In the genomic region with DNA sequence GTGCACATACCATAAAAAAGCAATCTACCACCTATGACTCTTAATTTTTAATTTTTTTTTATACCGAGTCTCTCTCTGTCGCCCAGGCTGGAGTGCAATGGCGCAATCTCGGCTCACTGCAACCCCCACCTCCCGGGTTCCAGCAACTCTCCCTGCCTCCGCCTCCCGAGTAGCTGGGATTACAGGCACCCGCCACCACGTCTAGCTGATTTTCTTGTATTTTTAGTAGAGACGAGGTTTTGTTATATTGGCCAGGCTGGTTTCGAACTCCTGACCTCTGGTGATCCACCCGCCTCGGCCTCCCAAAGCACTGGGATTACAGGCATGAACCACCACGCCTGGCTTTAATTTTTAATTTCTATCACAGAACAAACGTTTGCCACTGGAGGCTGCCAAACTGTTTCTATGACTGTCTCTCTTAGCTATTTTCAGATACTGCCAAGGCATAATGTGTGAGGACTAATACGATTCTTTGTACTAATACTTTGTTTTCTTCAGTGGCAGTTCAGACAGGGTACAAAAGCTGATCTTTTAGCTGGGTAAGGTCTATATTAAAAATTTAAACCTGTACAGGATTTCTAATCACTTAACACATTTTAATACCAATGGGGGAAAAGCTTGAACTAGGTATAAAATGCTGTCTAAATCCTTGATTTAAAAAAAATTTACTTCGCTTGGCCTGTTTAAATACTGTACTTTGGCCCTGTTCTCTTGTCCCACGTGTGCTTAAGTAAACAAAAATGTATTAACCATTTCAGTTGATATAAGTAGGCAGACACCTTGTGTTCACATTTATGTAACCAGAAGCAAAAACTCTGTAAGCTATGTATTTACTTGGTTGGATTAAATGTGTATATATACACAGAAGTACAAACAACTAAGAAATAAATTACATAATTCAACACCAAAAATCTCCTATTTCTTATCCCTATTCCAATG, we compare ENCODE assay signal across 8 cellular contexts. TPM values are rescaled to one million over a fixed set of nuclear protein-coding genes. Genes with fewer than 3 reads are reported as not detected.
DNase-seq lines count a peak whose midpoint lies in the region; ATAC-seq and TF ChIP-seq lines count a peak whose summit lies in the region.

No MANE protein-coding gene starts in this region.

- peaks cover 32% of the 10 kb centered on the region for H3K4me1 ChIP-seq in endocrine pancreas (ENCODE audit: control insufficient read depth, insufficient read depth, low read length)
- peaks cover 7% of the 10 kb centered on the region for H3K4me1 ChIP-seq in osteoblast (ENCODE audit: insufficient read depth, low read length)

- ATAC-seq in GM18861 (IDR thresholded peaks at IDR 0.05; ENCODE audit: unreplicated experiment) (no peak), HG03460 (IDR thresholded peaks at IDR 0.05; ENCODE audit: unreplicated experiment) (no peak), GM19467 (IDR thresholded peaks at IDR 0.05; ENCODE audit: unreplicated experiment) (no peak)

- peak; percentile 63 for DNase-seq in EH (ENCODE audit: low read depth)
- DNase-seq in NCI-H526 (lab: John Stamatoyannopoulos, UW): peak; percentile 15 to 40
- DNase-seq in osteoblast (ENCODE audit: insufficient read length, low spot score, missing footprints): peak; percentile 53
- DNase-seq in GM19238 (ENCODE audit: insufficient read length, low spot score): no peak

- TF ChIP-seq CTCF in osteoblast (IDR thresholded peaks at IDR 0.05; ENCODE audit: extremely low read depth, low read depth, low read length): no peak

- no peak overlapping the region for H2AFZ ChIP-seq in osteoblast (ENCODE audit: low read length)

- H3K4me3 ChIP-seq in endocrine pancreas (ENCODE audit: control insufficient read depth, insufficient read depth, low read length): peak overlapping the region; percentile 96
- peak overlapping the region; percentile 88 for H3K4me3 ChIP-seq in osteoblast (ENCODE audit: insufficient read depth, low read length)

- H3K4me2 ChIP-seq in osteoblast (ENCODE audit: insufficient read depth, low read length): peak overlapping the region; percentile 86

- H3K27me3 ChIP-seq in endocrine pancreas (ENCODE audit: control insufficient read depth, insufficient read depth, low read length) (no peaks in the 10 kb centered on the region), osteoblast (ENCODE audit: insufficient read depth, low read length) (no peaks in the 10 kb centered on the region)

- no peaks in the 10 kb centered on the region for H3K9me3 ChIP-seq in endocrine pancreas (ENCODE audit: control insufficient read depth, low read length)
- H3K9me3 ChIP-seq in osteoblast (ENCODE audit: low read depth, low read length): no peaks in the 10 kb centered on the region

- H4K20me1 ChIP-seq in osteoblast (ENCODE audit: insufficient read depth, low read length): peaks cover 19% of the 10 kb centered on the region

- H3K27ac ChIP-seq in osteoblast (ENCODE audit: low read depth, low read length): peak overlapping the region; percentile 86

- H3K36me3 ChIP-seq in endocrine pancreas (ENCODE audit: control insufficient read depth, insufficient read depth, low read length) (no peaks in the 10 kb centered on the region), osteoblast (ENCODE audit: insufficient read depth, low read length) (peaks cover 9% of the 10 kb centered on the region)

- H3K79me2 ChIP-seq in osteoblast (ENCODE audit: insufficient read depth, low read length): peaks cover 76% of the 10 kb centered on the region

- peak overlapping the region; percentile 41 for H3K9ac ChIP-seq in endocrine pancreas (ENCODE audit: control insufficient read depth, insufficient read depth, low read length)

RNA-seq across cellular contexts. Expression of a gene that starts 2.3 kb away (rescaled TPM):
- total RNA-seq in osteoblast: 38.4 and 39.2 TPM in 2 replicates
